In the genomic region with DNA sequence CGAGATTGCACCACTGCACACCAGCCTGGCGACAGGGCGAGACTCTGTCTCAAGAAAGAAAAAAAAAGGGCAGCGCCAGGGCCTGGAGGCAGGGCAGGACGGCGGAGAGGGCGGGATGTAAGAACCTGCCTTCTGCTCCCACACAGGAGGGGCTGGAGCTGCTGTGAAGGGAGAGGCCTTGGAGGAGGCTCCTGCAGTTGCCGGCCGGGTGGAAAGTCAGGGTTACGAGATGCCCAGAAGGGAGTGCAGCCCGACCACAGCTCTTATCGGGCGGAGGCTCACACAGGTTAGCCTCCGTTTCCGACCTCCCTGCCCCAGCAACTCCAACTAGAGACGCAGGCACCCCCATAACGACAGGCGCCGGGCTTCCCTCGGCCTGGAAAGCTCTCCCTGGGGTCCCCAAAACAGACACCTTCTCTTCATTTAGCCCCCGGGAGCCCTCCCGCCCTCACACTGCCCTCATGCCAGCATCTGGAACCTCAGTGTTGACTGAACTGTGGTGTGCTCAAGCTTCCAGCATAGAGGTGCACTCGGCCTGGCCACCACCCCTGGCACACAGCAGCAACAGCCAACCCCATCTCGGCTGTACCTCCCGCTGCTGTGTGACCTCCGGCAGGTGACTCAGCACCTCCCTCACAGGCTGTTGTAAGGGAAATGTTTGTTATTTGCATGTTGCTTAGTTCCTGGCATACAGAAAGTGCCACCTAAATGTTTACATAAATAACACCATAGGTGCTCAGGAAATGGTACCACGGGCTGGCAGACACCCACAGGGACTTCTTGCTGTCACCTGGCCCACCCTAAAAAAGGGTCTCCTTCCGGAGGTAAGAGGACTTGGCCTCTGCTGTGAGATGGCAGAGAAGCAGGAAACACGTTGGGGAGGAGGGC, we compare ENCODE assay signal across 9 cellular contexts. TPM values are rescaled to one million over a fixed set of nuclear protein-coding genes. Genes with fewer than 3 reads are reported as not detected.
DNase-seq lines count a peak whose midpoint lies in the region; ATAC-seq and TF ChIP-seq lines count a peak whose summit lies in the region.
"Had no signal": no experiment of that assay in that cellular context is flagged by ENCODE, and none has a peak within 500 bp of the region (broad histone marks: within the 10 kb centered on the region; RNA-seq: fewer than 3 reads in every experiment).

No MANE protein-coding gene starts in this region.

- intact Hi-C loops in mucosa of descending colon (cut with DNase I, micrococcal nuclease), result no loop called here

- peak; percentile 88 for ATAC-seq in mucosa of descending colon
- no peak for ATAC-seq in HG03457 (IDR thresholded peaks at IDR 0.05; ENCODE audit: unreplicated experiment)
- no peak for ATAC-seq in GM18868 (IDR thresholded peaks at IDR 0.05; ENCODE audit: unreplicated experiment)

- peak overlapping the region in 1 of 2 donors; percentile 37 for H3K27ac ChIP-seq in coronary artery
- H3K27ac ChIP-seq: thoracic aorta had no signal

- H3K36me3 ChIP-seq in mucosa of descending colon (ENCODE audit: low read depth), result no peaks in the 10 kb centered on the region
- H3K36me3 ChIP-seq: thoracic aorta had no signal

- H3K4me3 ChIP-seq in coronary artery, result peak overlapping the region; percentile 66
- peak overlapping the region; percentile 36 for H3K4me3 ChIP-seq in mucosa of descending colon

- peaks cover 19% of the 10 kb centered on the region for H3K4me1 ChIP-seq in mucosa of descending colon (ENCODE audit: low read depth)

- H3K9me3 ChIP-seq in mucosa of descending colon, result no peaks in the 10 kb centered on the region
- H3K9me3 ChIP-seq: thoracic aorta had no signal

- TF ChIP-seq CTCF in coronary artery (IDR thresholded peaks at IDR 0.05) (no peak), mucosa of descending colon (IDR thresholded peaks at IDR 0.05) (no peak)

- DNase-seq in stimulated activated CD4-positive, alpha-beta T cell treated with anti-CD3 and anti-CD28 coated beads, Interleukin-15, amount 100 ng/mL, for 24 hours, result peak; percentile 44
- DNase-seq in stimulated activated CD4-positive, alpha-beta T cell treated with anti-CD3 and anti-CD28 coated beads, Interleukin-2, amount 100 ng/mL, for 48 hours, result no peak
- DNase-seq in T-helper 1 cell, result peak in 3 of 5 donors; percentile 21 to 62 (median 25)
- DNase-seq in coronary artery (ENCODE audit: low spot score), result no peak
- DNase-seq in mucosa of descending colon, result peak; percentile 76 to 85 (median 82)
- no peak for DNase-seq in NCI-H446 (lab: John Stamatoyannopoulos, UW)

RNA-seq across cellular contexts. Expression of a gene that starts 1.3 kb away (rescaled TPM):
- 100 to 1,000 TPM in 1 of 3 donors, 10 to 100 TPM in 2; 41.9 to 107 (median 75.4) TPM for total RNA-seq in mucosa of descending colon

RNA-seq across cellular contexts. Expression of a gene that starts 54.7 kb away (rescaled TPM):
- 10 to 100 TPM; 13.4 to 28.3 (median 13.7) TPM for total RNA-seq in mucosa of descending colon

Comparison
In these comparisons a context has a peak if more than half of its experiments do, and no peak if none do; other contexts are left out.
1. DNase-seq: peak in stimulated activated CD4-positive, alpha-beta T cell treated with anti-CD3 and anti-CD28 coated beads, Interleukin-15, amount 100 ng/mL, for 24 hours (single experiment), T-helper 1 cell (3 of 5) and mucosa of descending colon (3 of 3); none in stimulated activated CD4-positive, alpha-beta T cell treated with anti-CD3 and anti-CD28 coated beads, Interleukin-2, amount 100 ng/mL, for 48 hours (0 of 2), coronary artery (single experiment) and NCI-H446 (0 of 2).